8 cellular contexts compared by ENCODE assay signal in genomic region chr9:132239999-132240859, GRCh38.
DNase-seq lines count a peak whose midpoint lies in the region; ATAC-seq and TF ChIP-seq lines count a peak whose summit lies in the region.

No MANE protein-coding gene starts in this region.

- no peak overlapping the region for H3K27ac ChIP-seq in CD4-positive, alpha-beta T cell (ENCODE audit: low read depth, low read length)
- no peak overlapping the region for H3K27ac ChIP-seq in HUES6 (ENCODE audit: low read depth, low read length)
- no peak overlapping the region for H3K27ac ChIP-seq in colonic mucosa

- peak overlapping the region; percentile 38 for H3K9ac ChIP-seq in HUES6 (ENCODE audit: low read length)
- peak overlapping the region in 1 of 2 donors; percentile 6 for H3K9ac ChIP-seq in colonic mucosa (ENCODE audit: low read depth in 2 of 2, low read length in 2 of 2)

- H3K9me3 ChIP-seq in CD4-positive, alpha-beta T cell (ENCODE audit: control insufficient read depth, low read length), result no peaks in the 10 kb centered on the region
- no peaks in the 10 kb centered on the region for H3K9me3 ChIP-seq in HUES6 (ENCODE audit: control insufficient read depth, insufficient read depth, low read depth, low read length)
- H3K9me3 ChIP-seq in colonic mucosa, result no peaks in the 10 kb centered on the region

- H3K27me3 Mint-ChIP-seq in CD4-positive, alpha-beta T cell, result peaks cover 4% of the 10 kb centered on the region
- H3K27me3 Mint-ChIP-seq in osteocyte (ENCODE audit: unreplicated experiment), result peaks cover 13% of the 10 kb centered on the region

- H3K4me1 ChIP-seq in HUES6 (ENCODE audit: control insufficient read depth, insufficient read depth, low read length) (peaks cover 25% of the 10 kb centered on the region), colonic mucosa (peaks cover 3% of the 10 kb centered on the region)

- CTCF ChIA-PET in CD4-positive, alpha-beta T cell (lab: Charles Lee), result no interaction called here

- H3K9me3 Mint-ChIP-seq in CD4-positive, alpha-beta T cell, result no peaks in the 10 kb centered on the region
- H3K9me3 Mint-ChIP-seq in osteocyte (ENCODE audit: unreplicated experiment), result no peaks in the 10 kb centered on the region

- peaks cover 20% of the 10 kb centered on the region for H3K4me1 Mint-ChIP-seq in CD4-positive, alpha-beta T cell (ENCODE audit: low read depth)
- peaks cover 23% of the 10 kb centered on the region for H3K4me1 Mint-ChIP-seq in osteocyte (ENCODE audit: unreplicated experiment)

- peak overlapping the region; percentile 94 for H3K27ac Mint-ChIP-seq in CD4-positive, alpha-beta T cell
- no peak overlapping the region for H3K27ac Mint-ChIP-seq in osteocyte (ENCODE audit: unreplicated experiment)

- TF ChIP-seq CTCF in CD4-positive, alpha-beta T cell (IDR thresholded peaks at IDR 0.05), result no peak
- TF ChIP-seq CTCF in colonic mucosa (IDR thresholded peaks at IDR 0.05), result no peak
- no peak for TF ChIP-seq CTCF in osteocyte (IDR thresholded peaks at IDR 0.05)

- no peak for ATAC-seq in CD4-positive, alpha-beta T cell (ENCODE audit: poor library complexity)
- ATAC-seq in GM21723 (IDR thresholded peaks at IDR 0.05; ENCODE audit: unreplicated experiment), result no peak
- ATAC-seq in HG02763 (IDR thresholded peaks at IDR 0.05; ENCODE audit: unreplicated experiment), result no peak
- ATAC-seq in GM18867 (IDR thresholded peaks at IDR 0.05; ENCODE audit: unreplicated experiment), result no peak
- no peak for ATAC-seq in GM19351 (IDR thresholded peaks at IDR 0.05; ENCODE audit: unreplicated experiment)

- peak overlapping the region; percentile 76 for H3K4me3 ChIP-seq in HUES6 (ENCODE audit: low read depth, low read length)
- peak overlapping the region; percentile 66 for H3K4me3 ChIP-seq in colonic mucosa

- H3K36me3 ChIP-seq in HUES6 (ENCODE audit: control insufficient read depth, insufficient read depth, low read length), result no peaks in the 10 kb centered on the region
- H3K36me3 ChIP-seq in colonic mucosa, result no peaks in the 10 kb centered on the region

- peak in 3 of 10 experiments; percentile 6 to 16 (median 15) for DNase-seq in CD4-positive, alpha-beta T cell
- DNase-seq in colonic mucosa, result no peak
- DNase-seq in osteocyte (ENCODE audit: extremely low spot score, unreplicated experiment), result no peak

- peaks cover under 1% of the 10 kb centered on the region for H3K27me3 ChIP-seq in CD4-positive, alpha-beta T cell (ENCODE audit: control insufficient read depth, insufficient read depth, low read length)
- H3K27me3 ChIP-seq in HUES6 (ENCODE audit: control insufficient read depth, insufficient read depth, low read length) (peaks cover 62% of the 10 kb centered on the region), colonic mucosa (peaks cover 6% of the 10 kb centered on the region)

- POLR2A ChIA-PET in CD4-positive, alpha-beta T cell (lab: Charles Lee), result interaction anchor here (1.0 to 2.4 kb wide), 7 partner anchors 76 to 740 kb away, joined by 3 to 12 read pairs (median 7); partner anchors contain the start of genes DDX31 and SETX

- intact Hi-C loops in CD4-positive, alpha-beta T cell (cut with DNase I, micrococcal nuclease), result loop anchor here (5.0 to 10.0 kb wide), 3 partner anchors 115 to 645 kb away; partner anchors contain the start of gene SETX (in 1 of the 2)
- intact Hi-C loops in colonic mucosa (cut with DNase I), result loop anchor here (5.0 kb wide), 2 partner anchors 73 to 478 kb away; no protein-coding TSS in a partner anchor

- H3K4me3 Mint-ChIP-seq in CD4-positive, alpha-beta T cell, result peak overlapping the region; percentile 99
- peak overlapping the region; percentile 22 for H3K4me3 Mint-ChIP-seq in osteocyte (ENCODE audit: unreplicated experiment)

- H3K36me3 Mint-ChIP-seq in CD4-positive, alpha-beta T cell (ENCODE audit: low read depth), result peaks cover 5% of the 10 kb centered on the region
- H3K36me3 Mint-ChIP-seq in osteocyte (ENCODE audit: unreplicated experiment), result no peaks in the 10 kb centered on the region
